ENCODE assay signal across 1 cellular context in genomic region chr1:212791676-212792395, GRCh38.
A peak's percentile ranks its signal among the peaks of the same experiment; 100 is the strongest.
TF ChIP-seq lines count a peak whose summit lies in the region.

Gene NSL1, minus strand, starts transcription at chr1:212791777. Its CDS starts 14 bp downstream, at chr1:212791763.
Gene TATDN3, plus strand, starts transcription at chr1:212791894. Its CDS starts 28 bp downstream, at chr1:212791922.

TF ChIP-seq in HepG2, 621 proteins besides CTCF, POLR2A, EP300 and RAD21 (continued from another document and continues in another):
- TF ChIP-seq RERE (CRISPR knock-in tag; IDR thresholded peaks at IDR 0.05; ENCODE audit: low read depth) (no peak; the same call in 1 of the 2 replicates), SMYD3 (CRISPR knock-in tag; IDR thresholded peaks at IDR 0.05) (peak; percentile 70; the same call in 1 of the 2 replicates), NR2C2 (CRISPR knock-in tag; IDR thresholded peaks at IDR 0.05; ENCODE audit: borderline replicate concordance) (peak; percentile 96), ZNF331 (CRISPR knock-in tag; IDR thresholded peaks at IDR 0.05) (peak; percentile 94), HNRNPK (IDR thresholded peaks at IDR 0.05; ENCODE audit: low read depth, low read length, poor library complexity, severe bottlenecking) (no peak), PLSCR1 (CRISPR knock-in tag; IDR thresholded peaks at IDR 0.05; ENCODE audit: borderline replicate concordance) (no peak), TGIF2 (CRISPR knock-in tag; IDR thresholded peaks at IDR 0.05) (peak; percentile 87), TFE3 (CRISPR knock-in tag; IDR thresholded peaks at IDR 0.05) (peak; percentile 78), ADNP (CRISPR knock-in tag; IDR thresholded peaks at IDR 0.05) (peak; percentile 73; the same call in 1 of the 2 replicates), NCOR1 (IDR thresholded peaks at IDR 0.05; ENCODE audit: borderline replicate concordance, low read length) (peak; percentile 92), SP1 (IDR thresholded peaks at IDR 0.05) (no peak), SP1 (CRISPR knock-in tag; IDR thresholded peaks at IDR 0.05) (peak; percentile 88), FUBP1 (CRISPR knock-in tag; IDR thresholded peaks at IDR 0.05; ENCODE audit: borderline replicate concordance) (no peak), NFE2L2 (IDR thresholded peaks at IDR 0.05; ENCODE audit: low read length) (peak; percentile 43; the same call in 1 of the 2 replicates), ZBTB2 (CRISPR knock-in tag; IDR thresholded peaks at IDR 0.05; ENCODE audit: low read depth) (peak; percentile 79; the same call in 1 of the 2 replicates), RELA (CRISPR knock-in tag; IDR thresholded peaks at IDR 0.05) (peak; percentile 87), HDAC6 (IDR thresholded peaks at IDR 0.05; ENCODE audit: low read depth, low read length) (no peak), KLF9 (CRISPR knock-in tag; IDR thresholded peaks at IDR 0.05; ENCODE audit: low read depth) (peak; percentile 97; the same call in 1 of the 2 replicates), HCFC1 (IDR thresholded peaks at IDR 0.05; ENCODE audit: low read depth, low read length) (peak; percentile 80), ZFP62 (CRISPR knock-in tag; IDR thresholded peaks at IDR 0.05) (no peak), CBFB (CRISPR knock-in tag; IDR thresholded peaks at IDR 0.05) (peak; percentile 97), ARID5B (CRISPR knock-in tag; IDR thresholded peaks at IDR 0.05) (peak; percentile 88), RORA (CRISPR knock-in tag; IDR thresholded peaks at IDR 0.05) (no peak), SATB2 (CRISPR knock-in tag; IDR thresholded peaks at IDR 0.05) (peak; percentile 40; the same call in 1 of the 2 replicates), ZNF550 (CRISPR knock-in tag; IDR thresholded peaks at IDR 0.05; ENCODE audit: borderline replicate concordance) (peak; percentile 97), TBP (CRISPR knock-in tag; IDR thresholded peaks at IDR 0.05) (no peak), ZKSCAN8 (CRISPR knock-in tag; IDR thresholded peaks at IDR 0.05; ENCODE audit: borderline replicate concordance) (peak; percentile 96), XRCC5 (optimal IDR thresholded peaks at IDR 0.05; ENCODE audit: low read length) (peak; percentile 99), ZNF17 (CRISPR knock-in tag; IDR thresholded peaks at IDR 0.05) (peak; percentile 69; the same call in 1 of the 2 replicates), AGO1 (IDR thresholded peaks at IDR 0.05; ENCODE audit: low read depth, low read length, poor library complexity, severe bottlenecking) (peak; percentile 50), ZNF776 (CRISPR knock-in tag; IDR thresholded peaks at IDR 0.05) (peak; percentile 72; the same call in 1 of the 2 replicates), ZC3H4 (CRISPR knock-in tag; IDR thresholded peaks at IDR 0.05; ENCODE audit: borderline replicate concordance) (no peak; the same call in none of the 2 replicates), POLR2AphosphoS5 (IDR thresholded peaks at IDR 0.05; ENCODE audit: low read depth, low read length) (peak; percentile 80), ZNF234 (CRISPR knock-in tag; conservative IDR thresholded peaks at IDR 0.05) (no peak), ZBTB42 (CRISPR knock-in tag; IDR thresholded peaks at IDR 0.05) (peak; percentile 74; the same call in 1 of the 2 replicates), GLI4 (CRISPR knock-in tag; IDR thresholded peaks at IDR 0.05; ENCODE audit: borderline replicate concordance) (peak; percentile 57; the same call in 1 of the 2 replicates), PBX3 (CRISPR knock-in tag; IDR thresholded peaks at IDR 0.05; ENCODE audit: borderline replicate concordance) (no peak), PBX2 (CRISPR knock-in tag; IDR thresholded peaks at IDR 0.05) (no peak), SOX5 (CRISPR knock-in tag; IDR thresholded peaks at IDR 0.05; ENCODE audit: borderline replicate concordance) (peak; percentile 79), BCL6 (CRISPR knock-in tag; IDR thresholded peaks at IDR 0.05) (peak; percentile 84), ZNF737 (CRISPR knock-in tag; IDR thresholded peaks at IDR 0.05; ENCODE audit: borderline replicate concordance) (no peak), LRRFIP1 (CRISPR knock-in tag; conservative IDR thresholded peaks at IDR 0.05) (no peak; the same call in 1 of the 2 replicates)
